Comparison of ENCODE assay signal across 24 cellular contexts in genomic region chr3:7333125-7333524, GRCh38.
DNase-seq lines count a peak whose midpoint lies in the region; ATAC-seq and TF ChIP-seq lines count a peak whose summit lies in the region.
"Had no signal": no experiment of that assay in that cellular context is flagged by ENCODE, and none has a peak within 500 bp of the region (broad histone marks: within the 10 kb centered on the region; RNA-seq: fewer than 3 reads in every experiment).

No MANE protein-coding gene starts in this region.

- H3K27ac ChIP-seq in GM23338 (ENCODE audit: low read depth) (no peak overlapping the region), endodermal cell (ENCODE audit: low read depth, low read length) (no peak overlapping the region)
- H3K27ac ChIP-seq: 22Rv1, C4-2B had no signal

- peaks cover 38% of the 10 kb centered on the region for H3K9me3 ChIP-seq in endodermal cell (ENCODE audit: control insufficient read depth, low read length)
- H3K9me3 ChIP-seq: MG63, SK-N-SH had no signal

- H3K27me3 ChIP-seq in GM23338 (ENCODE audit: insufficient read depth) (no peaks in the 10 kb centered on the region), endodermal cell (ENCODE audit: control insufficient read depth, insufficient read depth, low read length, poor library complexity, severe bottlenecking) (no peaks in the 10 kb centered on the region)
- H3K27me3 ChIP-seq: MG63 had no signal

- ATAC-seq in GM23338, result peak; percentile 77
- no peak for ATAC-seq in HG03342 (IDR thresholded peaks at IDR 0.05; ENCODE audit: unreplicated experiment)
- no peak for ATAC-seq in GM18858 (IDR thresholded peaks at IDR 0.05; ENCODE audit: unreplicated experiment)

- DNase-seq in NCI-H1105 treated with DMSO at 0.1 percent for 48 hours (lab: John Stamatoyannopoulos, UW) (peak; percentile 9), NCI-H1105 (lab: John Stamatoyannopoulos, UW) (no peak), GM23338 (ENCODE audit: low spot score) (peak; percentile 36), NCI-H510A treated with DMSO at 0.1 percent for 48 hours (lab: John Stamatoyannopoulos, UW) (peak; percentile 54), endodermal cell (peak; percentile 58), posterior vena cava (ENCODE audit: low spot score) (no peak)
- DNase-seq: Calu3; CD8-positive, alpha-beta memory T cell; GOT3; IMR-90; KG1; MG63; NCI-H1436; NCI-H2029; NCI-H2171; NCI-H345; NCI-H526; SK-N-SH; T-helper 2 cell had no signal

- no peak overlapping the region; the same call in 1 of the 2 replicates for H2AFZ ChIP-seq in GM23338

- H3K36me3 Mint-ChIP-seq in GM23338 (ENCODE audit: low read depth) (peaks cover 7% of the 10 kb centered on the region; the same call in 2 of the 3 replicates), endodermal cell (ENCODE audit: low read depth) (peaks cover 29% of the 10 kb centered on the region)
- H3K36me3 Mint-ChIP-seq: CD8-positive, alpha-beta memory T cell had no signal

- H3K4me3 ChIP-seq in GM23338 (no peak overlapping the region), endodermal cell (ENCODE audit: low read length) (no peak overlapping the region)
- H3K4me3 ChIP-seq: MG63 had no signal

- H4K20me1 ChIP-seq in GM23338 (replicated peaks; ENCODE audit: insufficient read depth), result no peaks in the 10 kb centered on the region

- H3K9me2 ChIP-seq in GM23338 (ENCODE audit: insufficient read depth), result peaks cover 9% of the 10 kb centered on the region
- H3K9me2 ChIP-seq: SK-N-SH had no signal

- no peaks in the 10 kb centered on the region for H3F3A ChIP-seq in GM23338 (replicated peaks; ENCODE audit: low read depth)

- H3K27me3 Mint-ChIP-seq in GM23338 (ENCODE audit: insufficient read depth, low read depth, poor library complexity) (no peaks in the 10 kb centered on the region), endodermal cell (ENCODE audit: insufficient read depth) (no peaks in the 10 kb centered on the region)
- H3K27me3 Mint-ChIP-seq: B cell had no signal

- no peak overlapping the region for H3K4me3 Mint-ChIP-seq in GM23338
- H3K4me3 Mint-ChIP-seq in endodermal cell, result no peak overlapping the region
- H3K4me3 Mint-ChIP-seq: B cell; CD8-positive, alpha-beta memory T cell had no signal

- WGBS in endodermal cell (ENCODE audit: insufficient coverage in 1 of 2, insufficient read length in 1 of 2), 2 experiments, result 85 to 89% methylated on average over 3 to 4 of the region's 4 CpGs

- H3K27ac Mint-ChIP-seq in GM23338, result no peak overlapping the region
- peak overlapping the region; percentile 38 for H3K27ac Mint-ChIP-seq in endodermal cell
- H3K27ac Mint-ChIP-seq: B cell; CD8-positive, alpha-beta memory T cell had no signal

- H3K4me1 Mint-ChIP-seq in GM23338, result peaks cover 6% of the 10 kb centered on the region
- H3K4me1 Mint-ChIP-seq in endodermal cell, result peaks cover 35% of the 10 kb centered on the region
- H3K4me1 Mint-ChIP-seq: B cell; CD8-positive, alpha-beta memory T cell had no signal

- H3K9ac ChIP-seq in endodermal cell (ENCODE audit: extremely low read depth, low read length, poor library complexity, severe bottlenecking), result no peak overlapping the region
- H3K9ac ChIP-seq: SK-N-SH had no signal

- intact Hi-C loops in posterior vena cava (cut with DNase I), result no loop called here

- H3K9me3 Mint-ChIP-seq in GM23338 (peaks cover 77% of the 10 kb centered on the region), endodermal cell (peaks cover 44% of the 10 kb centered on the region)

- no peaks in the 10 kb centered on the region for H3K79me2 ChIP-seq in GM23338 (replicated peaks; ENCODE audit: insufficient read depth)

- no peaks in the 10 kb centered on the region for H3K4me1 ChIP-seq in GM23338 (ENCODE audit: insufficient read depth)
- H3K4me1 ChIP-seq in endodermal cell (ENCODE audit: control insufficient read depth, insufficient read depth, low read length), result no peaks in the 10 kb centered on the region

- no peaks in the 10 kb centered on the region for H3K36me3 ChIP-seq in GM23338 (ENCODE audit: insufficient read depth)
- no peaks in the 10 kb centered on the region for H3K36me3 ChIP-seq in endodermal cell (ENCODE audit: control insufficient read depth, insufficient read depth, low read length)
- H3K36me3 ChIP-seq: MG63 had no signal

- TF ChIP-seq CTCF in GM23338 (conservative IDR thresholded peaks at IDR 0.05; ENCODE audit: low read depth in 2 of 2), result no peak
- TF ChIP-seq CTCF in endodermal cell (conservative IDR thresholded peaks at IDR 0.05), result no peak

- H3K4me2 ChIP-seq in GM23338, result no peak overlapping the region
- H3K4me2 ChIP-seq: SK-N-SH had no signal

TF ChIP-seq in GM23338, 12 proteins besides CTCF, POLR2A, EP300 and RAD21 (continues in another document):
- TF ChIP-seq REST (IDR thresholded peaks at IDR 0.05; ENCODE audit: unreplicated experiment) (no peak), ZNF331 (CRISPR knock-in tag; IDR thresholded peaks at IDR 0.05; ENCODE audit: low read depth) (no peak), EZH2phosphoT487 (IDR thresholded peaks at IDR 0.05; ENCODE audit: unreplicated experiment) (no peak), NANOG (IDR thresholded peaks at IDR 0.05; ENCODE audit: borderline replicate concordance) (no peak), STAT1 (IDR thresholded peaks at IDR 0.05; ENCODE audit: unreplicated experiment) (no peak), CREB1 (CRISPR knock-in tag; IDR thresholded peaks at IDR 0.05; ENCODE audit: low read depth) (no peak), POLR2AphosphoS5 (IDR thresholded peaks at IDR 0.05; ENCODE audit: low read depth) (no peak), EZH2 (IDR thresholded peaks at IDR 0.05; ENCODE audit: low read depth, unreplicated experiment) (no peak)
- TF ChIP-seq, protein P1, sequence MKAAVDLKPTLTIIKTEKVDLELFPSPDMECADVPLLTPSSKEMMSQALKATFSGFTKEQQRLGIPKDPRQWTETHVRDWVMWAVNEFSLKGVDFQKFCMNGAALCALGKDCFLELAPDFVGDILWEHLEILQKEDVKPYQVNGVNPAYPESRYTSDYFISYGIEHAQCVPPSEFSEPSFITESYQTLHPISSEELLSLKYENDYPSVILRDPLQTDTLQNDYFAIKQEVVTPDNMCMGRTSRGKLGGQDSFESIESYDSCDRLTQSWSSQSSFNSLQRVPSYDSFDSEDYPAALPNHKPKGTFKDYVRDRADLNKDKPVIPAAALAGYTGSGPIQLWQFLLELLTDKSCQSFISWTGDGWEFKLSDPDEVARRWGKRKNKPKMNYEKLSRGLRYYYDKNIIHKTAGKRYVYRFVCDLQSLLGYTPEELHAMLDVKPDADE (IDR thresholded peaks at IDR 0.05), result no peak

Comparison
In these comparisons a context has a peak if more than half of its experiments do, and no peak if none do; other contexts are left out.
1. DNase-seq: peak in NCI-H1105 treated with DMSO at 0.1 percent for 48 hours (single experiment), GM23338 (single experiment), NCI-H510A treated with DMSO at 0.1 percent for 48 hours (single experiment) and endodermal cell (single experiment); none in NCI-H1105 (single experiment) and posterior vena cava (single experiment).